In genomic region chr11:126948563-126948962, GRCh38 we compare ENCODE assay signal across 26 cellular contexts. TPM values are rescaled to one million over a fixed set of nuclear protein-coding genes. Genes with fewer than 3 reads are reported as not detected.
"Had no signal": no experiment of that assay in that cellular context is flagged by ENCODE, and none has a peak within 500 bp of the region (broad histone marks: within the 10 kb centered on the region; RNA-seq: fewer than 3 reads in every experiment).

No MANE protein-coding gene starts in this region.

- ATAC-seq: activated CD4-positive, CD25-positive, alpha-beta regulatory T cell treated with anti-CD3 and anti-CD28 coated beads, Interleukin-2, amount 50 U/mL, for 24 hours; gastrocnemius medialis; left cardiac atrium; right lobe of liver; stimulated activated memory B cell treated with anti-CD40 and anti-IgM and Interleukin-4, amounts not matched to agents 10 μg/mL and 1 μg/mL and 100 μg/mL, for 72 hours had no signal

- H3K9me3 ChIP-seq: ascending aorta, breast epithelium, esophagus squamous epithelium, gastrocnemius medialis, right lobe of liver, stomach, suprapubic skin, tibial nerve had no signal

- H3K27me3 Mint-ChIP-seq: activated CD4-positive, alpha-beta memory T cell treated with anti-CD3 and anti-CD28 coated beads, Interleukin-2, amount 10 ng/mL, durations not matched to agents 7 days and 5 days; activated CD4-positive, alpha-beta T cell treated with anti-CD3 and anti-CD28 coated beads, Interleukin-2, amount 10 ng/mL, durations not matched to agents 24 days and 14 days; central memory CD8-positive, alpha-beta T cell; stimulated activated memory B cell treated with anti-CD40 and anti-IgM and Interleukin-4, amounts not matched to agents 10 μg/mL and 1 μg/mL and 100 μg/mL, for 72 hours had no signal

- DNase-seq: activated CD4-positive, alpha-beta memory T cell treated with anti-CD3 and anti-CD28 coated beads, Interleukin-2, amount 10 ng/mL, durations not matched to agents 7 days and 5 days; activated CD4-positive, alpha-beta T cell treated with anti-CD3 and anti-CD28 coated beads, Interleukin-2, amount 10 ng/mL, durations not matched to agents 24 days and 14 days; activated gamma-delta T cell; endodermal cell; esophagus squamous epithelium; gastrocnemius medialis; head of caudate nucleus; left cardiac atrium; naive B cell; nucleus accumbens; right lobe of liver; small intestine; stimulated activated CD4-positive, alpha-beta T cell treated with anti-CD3 and anti-CD28 coated beads, Interleukin-15, amount 100 ng/mL, for 24 hours; stomach had no signal

- H3K27ac Mint-ChIP-seq: activated CD4-positive, alpha-beta memory T cell treated with anti-CD3 and anti-CD28 coated beads, Interleukin-2, amount 10 ng/mL, durations not matched to agents 7 days and 5 days; activated CD4-positive, alpha-beta T cell treated with anti-CD3 and anti-CD28 coated beads, Interleukin-2, amount 10 ng/mL, durations not matched to agents 24 days and 14 days; activated naive CD4-positive, alpha-beta T cell treated with anti-CD3 and anti-CD28 coated beads, Interleukin-2, amount 50 U/mL, for 72 hours; endodermal cell; naive B cell; stimulated activated memory B cell treated with anti-CD40 and anti-IgM and Interleukin-4, amounts not matched to agents 10 μg/mL and 1 μg/mL and 100 μg/mL, for 72 hours; T-helper 2 cell treated with Interferon-gamma antibody and Interleukin-4, amounts not matched to agents 5 μg/mL and 100 μg/mL, for 36 hours had no signal

- H3K27ac ChIP-seq: ascending aorta, breast epithelium, esophagus squamous epithelium, gastrocnemius medialis, right lobe of liver, stomach, suprapubic skin, tibial nerve, VCaP had no signal

- H3K4me3 ChIP-seq: ascending aorta, breast epithelium, esophagus squamous epithelium, gastrocnemius medialis, right lobe of liver, stomach, suprapubic skin, tibial nerve had no signal

- H3K36me3 ChIP-seq: ascending aorta, breast epithelium, esophagus squamous epithelium, gastrocnemius medialis, right lobe of liver, stomach, suprapubic skin, tibial nerve had no signal

- H3K9me3 Mint-ChIP-seq: activated CD4-positive, alpha-beta memory T cell treated with anti-CD3 and anti-CD28 coated beads, Interleukin-2, amount 10 ng/mL, durations not matched to agents 7 days and 5 days; activated CD4-positive, alpha-beta T cell treated with anti-CD3 and anti-CD28 coated beads, Interleukin-2, amount 10 ng/mL, durations not matched to agents 24 days and 14 days; activated naive CD4-positive, alpha-beta T cell treated with anti-CD3 and anti-CD28 coated beads, Interleukin-2, amount 50 U/mL, for 72 hours; central memory CD8-positive, alpha-beta T cell; endodermal cell; T-helper 2 cell treated with Interferon-gamma antibody and Interleukin-4, amounts not matched to agents 5 μg/mL and 100 μg/mL, for 36 hours had no signal

- H3K36me3 Mint-ChIP-seq: activated naive CD4-positive, alpha-beta T cell treated with anti-CD3 and anti-CD28 coated beads, Interleukin-2, amount 50 U/mL, for 72 hours; naive B cell; stimulated activated memory B cell treated with anti-CD40 and anti-IgM and Interleukin-4, amounts not matched to agents 10 μg/mL and 1 μg/mL and 100 μg/mL, for 72 hours had no signal

- H3K27me3 ChIP-seq: ascending aorta, breast epithelium, esophagus squamous epithelium, gastrocnemius medialis, right lobe of liver, suprapubic skin, tibial nerve had no signal

- H3K4me1 Mint-ChIP-seq: activated CD4-positive, alpha-beta memory T cell treated with anti-CD3 and anti-CD28 coated beads, Interleukin-2, amount 10 ng/mL, durations not matched to agents 7 days and 5 days; activated CD4-positive, alpha-beta T cell treated with anti-CD3 and anti-CD28 coated beads, Interleukin-2, amount 10 ng/mL, durations not matched to agents 24 days and 14 days; central memory CD8-positive, alpha-beta T cell; naive B cell; stimulated activated memory B cell treated with anti-CD40 and anti-IgM and Interleukin-4, amounts not matched to agents 10 μg/mL and 1 μg/mL and 100 μg/mL, for 72 hours had no signal

- H3K4me1 ChIP-seq: ascending aorta, breast epithelium, esophagus squamous epithelium, gastrocnemius medialis, right lobe of liver, suprapubic skin, tibial nerve had no signal

- FAIRE-seq: colon, islet of Langerhans, small intestine had no signal

- H3K4me3 Mint-ChIP-seq: activated CD4-positive, alpha-beta memory T cell treated with anti-CD3 and anti-CD28 coated beads, Interleukin-2, amount 10 ng/mL, durations not matched to agents 7 days and 5 days; activated CD4-positive, alpha-beta T cell treated with anti-CD3 and anti-CD28 coated beads, Interleukin-2, amount 10 ng/mL, durations not matched to agents 24 days and 14 days; central memory CD8-positive, alpha-beta T cell; endodermal cell; naive B cell; stimulated activated memory B cell treated with anti-CD40 and anti-IgM and Interleukin-4, amounts not matched to agents 10 μg/mL and 1 μg/mL and 100 μg/mL, for 72 hours; T-helper 2 cell treated with Interferon-gamma antibody and Interleukin-4, amounts not matched to agents 5 μg/mL and 100 μg/mL, for 36 hours had no signal

RNA-seq across cellular contexts. Expression of gene KIRREL3, which starts 52.0 kb away (rescaled TPM):
- total RNA-seq: activated CD4-positive, alpha-beta memory T cell treated with anti-CD3 and anti-CD28 coated beads, Interleukin-2, amount 10 ng/mL, durations not matched to agents 7 days and 5 days; activated CD4-positive, alpha-beta T cell treated with anti-CD3 and anti-CD28 coated beads, Interleukin-2, amount 10 ng/mL, durations not matched to agents 24 days and 14 days; activated naive CD4-positive, alpha-beta T cell treated with anti-CD3 and anti-CD28 coated beads, Interleukin-2, amount 50 U/mL, for 72 hours; ascending aorta; right lobe of liver; tibial nerve had no signal
